29 cellular contexts compared by ENCODE assay signal in genomic region chr12:19706936-19707335, GRCh38.
"Had no signal": no experiment of that assay in that cellular context is flagged by ENCODE, and none has a peak within 500 bp of the region (broad histone marks: within the 10 kb centered on the region; RNA-seq: fewer than 3 reads in every experiment).

No MANE protein-coding gene starts in this region.

- H3K79me2 ChIP-seq: hepatocyte, parathyroid adenoma had no signal

- H3K4me1 ChIP-seq: esophagus squamous epithelium, gastrocnemius medialis, parathyroid adenoma, right lobe of liver, tibial nerve, upper lobe of left lung had no signal

- H2AFZ ChIP-seq: hepatocyte, parathyroid adenoma had no signal

- H3K9ac ChIP-seq: parathyroid adenoma had no signal

- H3K4me3 ChIP-seq: esophagus squamous epithelium, gastrocnemius medialis, heart left ventricle, hepatocyte, lung, mucosa of descending colon, right lobe of liver, thoracic aorta, tibial nerve, upper lobe of left lung had no signal

- H3K36me3 ChIP-seq: esophagus squamous epithelium, gastrocnemius medialis, heart left ventricle, right lobe of liver, thoracic aorta, tibial nerve, upper lobe of left lung had no signal

- H3K27ac ChIP-seq: esophagus squamous epithelium, gastrocnemius medialis, heart left ventricle, hepatocyte, parathyroid adenoma, right lobe of liver, thoracic aorta, tibial nerve, upper lobe of left lung had no signal

- ATAC-seq: effector memory CD8-positive, alpha-beta T cell; gastrocnemius medialis; heart left ventricle; left lobe of liver; mucosa of descending colon; natural killer cell treated with Interleukin-12 subunit alpha and Interleukin-12 subunit beta and Interleukin-15 and Interleukin-18, amount 100 ng/mL, for 72 hours; right lobe of liver; stimulated activated naive B cell treated with anti-CD40 and anti-IgM and Interleukin-4, amounts not matched to agents 10 μg/mL and 1 μg/mL and 100 μg/mL, for 72 hours had no signal

- H3K27me3 ChIP-seq: esophagus squamous epithelium, gastrocnemius medialis, heart left ventricle, hepatocyte, right lobe of liver, tibial nerve, upper lobe of left lung had no signal

- H3K36me3 Mint-ChIP-seq: memory B cell; stimulated activated naive B cell treated with anti-CD40 and anti-IgM and Interleukin-4, amounts not matched to agents 10 μg/mL and 1 μg/mL and 100 μg/mL, for 72 hours had no signal

- H3K4me2 ChIP-seq: hepatocyte had no signal

- FAIRE-seq: endometrium, kidney, small intestine, urothelium cell line had no signal

- H3K4me1 Mint-ChIP-seq: memory B cell; naive B cell; neural crest cell; stimulated activated naive B cell treated with anti-CD40 and anti-IgM and Interleukin-4, amounts not matched to agents 10 μg/mL and 1 μg/mL and 100 μg/mL, for 72 hours had no signal

- H3K27me3 Mint-ChIP-seq: effector memory CD8-positive, alpha-beta T cell; memory B cell; naive B cell; natural killer cell treated with Interleukin-12 subunit alpha and Interleukin-12 subunit beta and Interleukin-15 and Interleukin-18, amount 100 ng/mL, for 72 hours; progenitor cell of endocrine pancreas; stimulated activated naive B cell treated with anti-CD40 and anti-IgM and Interleukin-4, amounts not matched to agents 10 μg/mL and 1 μg/mL and 100 μg/mL, for 72 hours; stimulated activated naive CD8-positive, alpha-beta T cell treated with anti-CD3 and anti-CD28 coated beads, Interleukin-15, Interleukin-2, amounts not matched to agents 100 ng/mL and 50 ng/mL, for 24 hours had no signal

- H3K9me3 ChIP-seq: gastrocnemius medialis had no signal

- H3K27ac Mint-ChIP-seq: effector memory CD8-positive, alpha-beta T cell; memory B cell; naive B cell; natural killer cell treated with Interleukin-12 subunit alpha and Interleukin-12 subunit beta and Interleukin-15 and Interleukin-18, amount 100 ng/mL, for 72 hours; progenitor cell of endocrine pancreas; stimulated activated naive B cell treated with anti-CD40 and anti-IgM and Interleukin-4, amounts not matched to agents 10 μg/mL and 1 μg/mL and 100 μg/mL, for 72 hours; stimulated activated naive CD8-positive, alpha-beta T cell treated with anti-CD3 and anti-CD28 coated beads, Interleukin-15, Interleukin-2, amounts not matched to agents 100 ng/mL and 50 ng/mL, for 24 hours had no signal

- DNase-seq: cortex of kidney; effector memory CD8-positive, alpha-beta T cell; erythroblast; esophagus squamous epithelium; foreskin fibroblast; gastrocnemius medialis; heart left ventricle; kidney; mucosa of descending colon; naive B cell; right lobe of liver; small intestine; stimulated activated CD4-positive, alpha-beta T cell treated with anti-CD3 and anti-CD28 coated beads, Interleukin-15, amount 100 ng/mL, for 24 hours; stimulated activated CD4-positive, alpha-beta T cell treated with anti-CD3 and anti-CD28 coated beads, Interleukin-2, amount 100 ng/mL, for 48 hours; stimulated activated naive B cell treated with anti-CD40 and anti-IgM and Interleukin-4, amounts not matched to agents 10 μg/mL and 1 μg/mL and 100 μg/mL, for 72 hours; upper lobe of left lung had no signal

- H3K4me3 Mint-ChIP-seq: effector memory CD8-positive, alpha-beta T cell; memory B cell; naive B cell; natural killer cell treated with Interleukin-12 subunit alpha and Interleukin-12 subunit beta and Interleukin-15 and Interleukin-18, amount 100 ng/mL, for 72 hours; neural crest cell; stimulated activated naive B cell treated with anti-CD40 and anti-IgM and Interleukin-4, amounts not matched to agents 10 μg/mL and 1 μg/mL and 100 μg/mL, for 72 hours; stimulated activated naive CD8-positive, alpha-beta T cell treated with anti-CD3 and anti-CD28 coated beads, Interleukin-15, Interleukin-2, amounts not matched to agents 100 ng/mL and 50 ng/mL, for 24 hours had no signal
